In genomic region chr1:198373376-198373775, GRCh38 we compare ENCODE assay signal across 21 cellular contexts.
DNase-seq lines count a peak whose midpoint lies in the region; ATAC-seq and TF ChIP-seq lines count a peak whose summit lies in the region.
"Had no signal": no experiment of that assay in that cellular context is flagged by ENCODE, and none has a peak within 500 bp of the region (broad histone marks: within the 10 kb centered on the region; RNA-seq: fewer than 3 reads in every experiment).

No MANE protein-coding gene starts in this region.

- CTCF ChIA-PET in IMR-90 (lab: Yijun Ruan, JAX): no interaction called here

- TF ChIP-seq POLR2A in IMR-90 (IDR thresholded peaks at IDR 0.05; ENCODE audit: low read depth, low read length): no peak

- H3K27me3 ChIP-seq in IMR-90 (ENCODE audit: control insufficient read depth, insufficient read depth, low read length) (no peaks in the 10 kb centered on the region), RWPE2 (ENCODE audit: insufficient read depth, poor library complexity, severe bottlenecking) (no peaks in the 10 kb centered on the region)
- H3K27me3 ChIP-seq in effector memory CD4-positive, alpha-beta T cell (replicated peaks; ENCODE audit: control insufficient read depth, insufficient read depth, low read length, poor library complexity, severe bottlenecking): no peaks in the 10 kb centered on the region
- H3K27me3 ChIP-seq: esophagus squamous epithelium had no signal

- dilution Hi-C loops in IMR-90 (cut with HindIII; ENCODE audit: low sequenced_read_pairs, unreplicated experiment): no loop called here

- no peak overlapping the region for H4K8ac ChIP-seq in IMR-90 (ENCODE audit: low read depth in 2 of 2, low read length in 2 of 2)

- H3K4me2 ChIP-seq in IMR-90 (ENCODE audit: low read depth, low read length): no peak overlapping the region
- H3K4me2 ChIP-seq: KMS-11 had no signal

- H4K20me1 ChIP-seq in IMR-90 (ENCODE audit: insufficient read depth, low read length): no peaks in the 10 kb centered on the region

- H3K4me1 ChIP-seq in IMR-90 (ENCODE audit: control insufficient read depth, insufficient read depth, low read length) (no peaks in the 10 kb centered on the region), RWPE2 (ENCODE audit: insufficient read depth, poor library complexity, severe bottlenecking) (peaks cover 7% of the 10 kb centered on the region)
- no peaks in the 10 kb centered on the region for H3K4me1 ChIP-seq in effector memory CD4-positive, alpha-beta T cell (ENCODE audit: control insufficient read depth, insufficient read depth, low read length, poor library complexity, severe bottlenecking)
- H3K4me1 ChIP-seq: esophagus squamous epithelium, prostate gland had no signal

- WGBS in IMR-90 (ENCODE audit: extremely low coverage in 2 of 2, insufficient read length in 1 of 2), 2 experiments: no CpG with 5 or more reads among the region's 3 CpGs

- H3K18ac ChIP-seq in IMR-90 (ENCODE audit: low read depth, low read length): no peak overlapping the region

- no peak overlapping the region for H3K9ac ChIP-seq in IMR-90 (ENCODE audit: low read depth, low read length)
- H3K9ac ChIP-seq: KMS-11 had no signal

- intact Hi-C loops in IMR-90 (cut with micrococcal nuclease): no loop called here

- ATAC-seq in IMR-90 (ENCODE audit: low read depth) (peak; percentile 69), RWPE2 (ENCODE audit: low read depth) (peak; percentile 55; the same call in 2 of the 3 replicates), GM18519 (IDR thresholded peaks at IDR 0.05; ENCODE audit: low FRiP score, unreplicated experiment) (no peak)
- ATAC-seq: left colon, SK-N-SH treated with all-trans-retinoic acid at 6 μM for 48 hours had no signal

- BruUV-seq in IMR-90 (replicated peaks; lab: Mats Ljungman, UMichigan): no TSS peak

- no peak overlapping the region for H2BK15ac ChIP-seq in IMR-90 (ENCODE audit: low read depth, low read length)

- TF ChIP-seq CTCF in IMR-90 (conservative IDR thresholded peaks at IDR 0.05; ENCODE audit: low read depth, low read length) (no peak), RWPE2 (IDR thresholded peaks at IDR 0.05; ENCODE audit: poor library complexity, severe bottlenecking) (no peak)

- H3K36me3 ChIP-seq in IMR-90 (ENCODE audit: control insufficient read depth, insufficient read depth, low read length): no peaks in the 10 kb centered on the region
- no peaks in the 10 kb centered on the region for H3K36me3 ChIP-seq in RWPE2 (ENCODE audit: low read depth)
- H3K36me3 ChIP-seq in effector memory CD4-positive, alpha-beta T cell (ENCODE audit: control insufficient read depth, insufficient read depth, low read length): no peaks in the 10 kb centered on the region
- H3K36me3 ChIP-seq: esophagus squamous epithelium, prostate gland had no signal

- H2AK9ac ChIP-seq in IMR-90 (replicated peaks; ENCODE audit: low read depth, low read length, poor library complexity): no peak overlapping the region

- no peaks in the 10 kb centered on the region for H3K79me1 ChIP-seq in IMR-90 (ENCODE audit: low read depth in 1 of 2, low read length in 2 of 2)

- H4K91ac ChIP-seq in IMR-90 (ENCODE audit: insufficient read depth, low read depth, low read length): no peak overlapping the region

- H3K23ac ChIP-seq in IMR-90 (ENCODE audit: low read depth, low read length): no peak overlapping the region

- no peak overlapping the region for H2BK20ac ChIP-seq in IMR-90 (ENCODE audit: low read depth, low read length)

- DNase-seq in IMR-90 (peak; percentile 58), RWPE2 (ENCODE audit: low spot score) (no peak), epithelial cell of prostate (ENCODE audit: low read depth, low spot score) (no peak), skeletal muscle cell (ENCODE audit: low read depth) (peak; percentile 31), AG20443 (ENCODE audit: low spot score) (no peak)
- DNase-seq in effector memory CD4-positive, alpha-beta T cell: no peak
- DNase-seq: activated CD4-positive, alpha-beta T cell treated with anti-CD3 and anti-CD28 coated beads, Interleukin-2, amount 50 U/mL, for 48 hours; activated CD8-positive, alpha-beta memory T cell treated with anti-CD3 and anti-CD28 coated beads, Interleukin-2, amount 50 U/mL, for 48 hours; activated naive CD8-positive, alpha-beta T cell treated with anti-CD3 and anti-CD28 coated beads for 36 hours; CD4-positive, CD25-positive, alpha-beta regulatory T cell; esophagus squamous epithelium; left colon; NCI-H1694; NCI-H2171 treated with DMSO at 0.1 percent for 48 hours; NCI-H526 had no signal

- no peak overlapping the region for H3K56ac ChIP-seq in IMR-90 (ENCODE audit: extremely low read depth, insufficient read depth, low read length)

- H2AFZ ChIP-seq in IMR-90 (replicated peaks; ENCODE audit: low read length, poor library complexity): no peak overlapping the region

- in situ Hi-C loops in IMR-90 (cut with MboI; ENCODE audit: low sequenced_read_pairs): no loop called here

- no peak for TF ChIP-seq RAD21 in IMR-90 (IDR thresholded peaks at IDR 0.05; ENCODE audit: low read length)

- peaks cover 8% of the 10 kb centered on the region for H3K9me3 ChIP-seq in IMR-90 (ENCODE audit: control insufficient read depth, insufficient read depth, low read length)
- H3K9me3 ChIP-seq in RWPE2 (ENCODE audit: severe bottlenecking): no peaks in the 10 kb centered on the region
- no peaks in the 10 kb centered on the region for H3K9me3 ChIP-seq in effector memory CD4-positive, alpha-beta T cell (ENCODE audit: control insufficient read depth, low read length)
- H3K9me3 ChIP-seq: prostate gland had no signal

- H2BK120ac ChIP-seq in IMR-90 (ENCODE audit: low read depth, low read length): no peak overlapping the region

- H2AK5ac ChIP-seq in IMR-90 (ENCODE audit: low read depth, low read length): no peak overlapping the region

- no peak overlapping the region for H4K5ac ChIP-seq in IMR-90 (ENCODE audit: low read depth, low read length)

- no peak overlapping the region for H2BK5ac ChIP-seq in IMR-90 (ENCODE audit: low read depth, low read length, poor library complexity, severe bottlenecking)

- H3K4ac ChIP-seq in IMR-90 (ENCODE audit: low read depth, low read length): no peak overlapping the region

- H3K9me1 ChIP-seq in IMR-90 (ENCODE audit: insufficient read depth, low read length): no peaks in the 10 kb centered on the region

- H3K27ac ChIP-seq in IMR-90 (ENCODE audit: insufficient read depth, low read length) (no peak overlapping the region), RWPE2 (ENCODE audit: poor library complexity, severe bottlenecking) (no peak overlapping the region), epithelial cell of prostate (peak overlapping the region; percentile 53)
- H3K27ac ChIP-seq in effector memory CD4-positive, alpha-beta T cell (ENCODE audit: insufficient read depth, low read length, poor library complexity, severe bottlenecking): no peak overlapping the region
- H3K27ac ChIP-seq: coronary artery, esophagus squamous epithelium, KMS-11, prostate gland, VCaP had no signal

- POLR2A ChIA-PET in IMR-90 (lab: Charles Lee; ENCODE audit: unreplicated experiment): no interaction called here

- H3K14ac ChIP-seq in IMR-90 (replicated peaks; ENCODE audit: low read depth, low read length): no peak overlapping the region

- H3K4me3 ChIP-seq in IMR-90 (ENCODE audit: insufficient read depth, low read depth, low read length) (no peak overlapping the region), RWPE2 (ENCODE audit: severe bottlenecking) (no peak overlapping the region), skeletal muscle cell (ENCODE audit: low read depth, low read length) (no peak overlapping the region)
- H3K4me3 ChIP-seq in effector memory CD4-positive, alpha-beta T cell (ENCODE audit: insufficient read depth, low read depth, low read length, poor library complexity, severe bottlenecking): no peak overlapping the region
- H3K4me3 ChIP-seq: coronary artery, esophagus squamous epithelium, prostate gland had no signal

TF ChIP-seq in IMR-90, 13 proteins besides CTCF, POLR2A, EP300 and RAD21:
- TF ChIP-seq RFX5 (IDR thresholded peaks at IDR 0.05; ENCODE audit: low read depth, low read length) (no peak), BHLHE40 (IDR thresholded peaks at IDR 0.05; ENCODE audit: low read depth, low read length) (no peak), CHD1 (IDR thresholded peaks at IDR 0.05; ENCODE audit: low read depth, low read length) (no peak), CEBPB (IDR thresholded peaks at IDR 0.05; ENCODE audit: low read depth, low read length) (peak; percentile 44; the same call in 1 of the 2 replicates), MXI1 (IDR thresholded peaks at IDR 0.05; ENCODE audit: borderline replicate concordance, low read depth, low read length) (no peak), NFE2L2 (IDR thresholded peaks at IDR 0.05; ENCODE audit: low read depth, low read length) (no peak), RCOR1 (IDR thresholded peaks at IDR 0.05; ENCODE audit: insufficient replicate concordance, low read length) (no peak), ELK1 (IDR thresholded peaks at IDR 0.05; ENCODE audit: borderline replicate concordance, low read depth, low read length) (no peak)
TF ChIP-seq in IMR-90: peak in this region for 1.

Comparison
In these comparisons a context has a peak if more than half of its experiments do, and no peak if none do; other contexts are left out.
1. DNase-seq: peak in IMR-90 (single experiment) and skeletal muscle cell (single experiment); none in RWPE2 (single experiment), epithelial cell of prostate (single experiment), AG20443 (single experiment) and effector memory CD4-positive, alpha-beta T cell (0 of 3).